Comparison of ENCODE assay signal across 17 cellular contexts in genomic region chr1:68975534-68975933, GRCh38.
A peak's percentile ranks its signal among the peaks of the same experiment; 100 is the strongest.
DNase-seq lines count a peak whose midpoint lies in the region; FAIRE-seq and TF ChIP-seq lines count a peak whose summit lies in the region.
"Had no signal": no experiment of that assay in that cellular context is flagged by ENCODE, and none has a peak within 500 bp of the region (broad histone marks: within the 10 kb centered on the region; RNA-seq: fewer than 3 reads in every experiment).

No MANE protein-coding gene starts in this region.

- peak overlapping the region; percentile 90 for H3K27ac Mint-ChIP-seq in nephron progenitor cell
- H3K27ac Mint-ChIP-seq: activated naive CD8-positive, alpha-beta T cell treated with anti-CD3 and anti-CD28 coated beads for 36 hours; mesothelial cell of epicardium; stimulated activated effector memory CD8-positive, alpha-beta T cell treated with anti-CD3 and anti-CD28 coated beads, Interleukin-12 subunit alpha, Interleukin-12 subunit beta, amount 100 ng/mL, for 72 hours had no signal

- no peaks in the 10 kb centered on the region for H3K36me3 ChIP-seq in HUES64 (ENCODE audit: insufficient read depth, low read length)
- H3K36me3 ChIP-seq: BE2C, colonic mucosa had no signal

- 76% methylated on average over 3 of the region's 3 CpGs for WGBS in HUES64

- H3K27me3 Mint-ChIP-seq in nephron progenitor cell (ENCODE audit: low read depth, poor library complexity): no peaks in the 10 kb centered on the region
- H3K27me3 Mint-ChIP-seq: activated naive CD8-positive, alpha-beta T cell treated with anti-CD3 and anti-CD28 coated beads for 36 hours had no signal

- H3K4me3 Mint-ChIP-seq in nephron progenitor cell: no peak overlapping the region
- H3K4me3 Mint-ChIP-seq: activated naive CD8-positive, alpha-beta T cell treated with anti-CD3 and anti-CD28 coated beads for 36 hours; mesothelial cell of epicardium; stimulated activated effector memory CD8-positive, alpha-beta T cell treated with anti-CD3 and anti-CD28 coated beads, Interleukin-12 subunit alpha, Interleukin-12 subunit beta, amount 100 ng/mL, for 72 hours had no signal

- H3K9ac ChIP-seq in HUES64 (ENCODE audit: low read depth, low read length): peak overlapping the region; percentile 43; the same call in 1 of the 2 replicates

- H3K4me3 ChIP-seq in HUES64 (ENCODE audit: low read length): no peak overlapping the region
- H3K4me3 ChIP-seq in dorsolateral prefrontal cortex: no peak overlapping the region
- H3K4me3 ChIP-seq: colonic mucosa had no signal

- TF ChIP-seq CTCF in dorsolateral prefrontal cortex (IDR thresholded peaks at IDR 0.05 in 54 of 56, conservative IDR thresholded peaks at IDR 0.05 in 2 of 56; ENCODE audit: low read depth in 1 of 56, partially characterized antibody in 56 of 56) (no peak), nephron progenitor cell (IDR thresholded peaks at IDR 0.05) (no peak)

- H3K36me3 Mint-ChIP-seq in nephron progenitor cell (ENCODE audit: low read depth): no peaks in the 10 kb centered on the region
- H3K36me3 Mint-ChIP-seq: activated naive CD8-positive, alpha-beta T cell treated with anti-CD3 and anti-CD28 coated beads for 36 hours; mesothelial cell of epicardium; stimulated activated effector memory CD8-positive, alpha-beta T cell treated with anti-CD3 and anti-CD28 coated beads, Interleukin-12 subunit alpha, Interleukin-12 subunit beta, amount 100 ng/mL, for 72 hours had no signal

- H3K9me3 ChIP-seq in HUES64 (ENCODE audit: insufficient read depth, low read depth, low read length): no peaks in the 10 kb centered on the region
- H3K9me3 ChIP-seq: BE2C, colonic mucosa had no signal

- peak overlapping the region; percentile 66 for H3K27ac ChIP-seq in HUES64 (ENCODE audit: low read depth, low read length)
- H3K27ac ChIP-seq in dorsolateral prefrontal cortex: peak overlapping the region in 44 of 59 donors; percentile 0 to 82 (median 63)
- H3K27ac ChIP-seq: colonic mucosa, HL-60 had no signal

- intact Hi-C loops in dorsolateral prefrontal cortex (cut with DNase I): no loop called here

- in situ Hi-C loops in Caki2 (cut with HindIII; ENCODE audit: low pct_unique_long_range_greater_than_20kb, low sequenced_read_pairs): no loop called here

- peaks cover 40% of the 10 kb centered on the region for H3K4me1 ChIP-seq in HUES64 (ENCODE audit: insufficient read depth, low read length)
- H3K4me1 ChIP-seq: BE2C, colonic mucosa had no signal

- peak; percentile 6 for DNase-seq in Caki2 (ENCODE audit: low read depth)
- DNase-seq in dorsolateral prefrontal cortex: peak in 2 of 10 donors; percentile 44 to 45
- DNase-seq in nephron progenitor cell: no peak
- DNase-seq in stimulated activated CD4-positive, alpha-beta T cell treated with anti-CD3 and anti-CD28 coated beads, Interleukin-2, amount 100 ng/mL, for 48 hours: no peak
- DNase-seq in T1000 (lab: John Stamatoyannopoulos, UW): no peak
- DNase-seq in NCI-H187 (lab: John Stamatoyannopoulos, UW): no peak
- DNase-seq in HTR-8/SVneo (ENCODE audit: insufficient read length, low spot score): no peak
- DNase-seq: activated CD8-positive, alpha-beta memory T cell treated with anti-CD3 and anti-CD28 coated beads, Interleukin-2, amount 50 U/mL, for 48 hours; activated naive CD8-positive, alpha-beta T cell treated with anti-CD3 and anti-CD28 coated beads for 36 hours; BE2C; colonic mucosa; MV-4-11; stimulated activated CD4-positive, alpha-beta T cell treated with anti-CD3 and anti-CD28 coated beads, Interleukin-4, amount 100 ng/mL, for 1 hour had no signal

- H3K4me1 Mint-ChIP-seq in nephron progenitor cell: peaks cover 41% of the 10 kb centered on the region
- H3K4me1 Mint-ChIP-seq: activated naive CD8-positive, alpha-beta T cell treated with anti-CD3 and anti-CD28 coated beads for 36 hours; stimulated activated effector memory CD8-positive, alpha-beta T cell treated with anti-CD3 and anti-CD28 coated beads, Interleukin-12 subunit alpha, Interleukin-12 subunit beta, amount 100 ng/mL, for 72 hours had no signal

- H3K27me3 ChIP-seq in HUES64 (ENCODE audit: insufficient read depth, low read length) (no peaks in the 10 kb centered on the region), dorsolateral prefrontal cortex (no peaks in the 10 kb centered on the region)
- H3K27me3 ChIP-seq: BE2C, colonic mucosa had no signal

- no peaks in the 10 kb centered on the region for H3K9me3 Mint-ChIP-seq in nephron progenitor cell
- H3K9me3 Mint-ChIP-seq: activated naive CD8-positive, alpha-beta T cell treated with anti-CD3 and anti-CD28 coated beads for 36 hours; mesothelial cell of epicardium had no signal

- FAIRE-seq in HTR-8/SVneo (lab: Jason Lieb, UNC): no peak
